In the genomic region with DNA sequence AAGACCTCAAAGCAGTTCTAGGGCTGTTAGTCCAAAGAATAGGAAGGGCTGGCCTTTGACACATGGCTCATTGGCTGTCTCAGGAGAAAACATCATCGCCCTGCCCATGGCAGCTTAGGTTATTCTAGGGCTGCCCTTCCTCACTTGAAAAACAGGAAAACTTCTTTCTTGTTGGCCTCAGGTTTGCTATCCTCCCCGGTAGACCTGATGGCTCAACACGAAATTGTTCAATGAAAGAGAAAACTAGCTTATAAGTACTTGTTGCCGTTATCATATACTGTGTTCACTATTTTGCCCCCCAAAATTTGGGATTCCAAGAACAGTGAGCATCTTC, we compare ENCODE assay signal across 8 cellular contexts. TPM values are rescaled to one million over a fixed set of nuclear protein-coding genes. Genes with fewer than 3 reads are reported as not detected.
DNase-seq lines count a peak whose midpoint lies in the region; ATAC-seq, FAIRE-seq and TF ChIP-seq lines count a peak whose summit lies in the region.

No MANE protein-coding gene starts in this region.

- H3K27ac Mint-ChIP-seq in T-helper 1 cell treated with Interleukin-12 subunit alpha and Interleukin-12 subunit beta and Interleukin-4 antibody, amounts not matched to agents 30 μg/mL and 1 μg/mL, for 36 hours: peak overlapping the region; percentile 100
- H3K27ac Mint-ChIP-seq in astrocyte (ENCODE audit: unreplicated experiment): peak overlapping the region; percentile 91

- 16 to 17% methylated on average over 4 of the region's 4 CpGs for WGBS in testis, 2 donors

- H3K4me3 ChIP-seq in astrocyte (ENCODE audit: insufficient read depth, low read depth, low read length): peak overlapping the region; percentile 90
- peak overlapping the region; percentile 90 to 92 for H3K4me3 ChIP-seq in testis

- peak overlapping the region; percentile 74 for H2AFZ ChIP-seq in astrocyte (ENCODE audit: low read depth, low read length)

- no peak for FAIRE-seq in astrocyte (lab: Jason Lieb, UNC)

- peaks cover 15% of the 10 kb centered on the region for H4K20me1 ChIP-seq in astrocyte (ENCODE audit: insufficient read depth, low read length)

- H3K27ac ChIP-seq in astrocyte (ENCODE audit: low read depth, low read length) (peak overlapping the region; percentile 96), testis (peak overlapping the region; percentile 97)

- H3K9me3 ChIP-seq in astrocyte (ENCODE audit: insufficient read depth, low read depth, low read length): no peaks in the 10 kb centered on the region
- no peaks in the 10 kb centered on the region for H3K9me3 ChIP-seq in testis

- H3K27me3 Mint-ChIP-seq in T-helper 1 cell treated with Interleukin-12 subunit alpha and Interleukin-12 subunit beta and Interleukin-4 antibody, amounts not matched to agents 30 μg/mL and 1 μg/mL, for 36 hours (ENCODE audit: low read depth): no peaks in the 10 kb centered on the region
- H3K27me3 Mint-ChIP-seq in astrocyte (ENCODE audit: low read depth, unreplicated experiment): no peaks in the 10 kb centered on the region

- peak overlapping the region; percentile 92 for H3K4me3 Mint-ChIP-seq in T-helper 1 cell treated with Interleukin-12 subunit alpha and Interleukin-12 subunit beta and Interleukin-4 antibody, amounts not matched to agents 30 μg/mL and 1 μg/mL, for 36 hours
- H3K4me3 Mint-ChIP-seq in astrocyte (ENCODE audit: unreplicated experiment): peak overlapping the region; percentile 89

- H3K79me2 ChIP-seq in astrocyte (ENCODE audit: insufficient read depth, low read length): peaks cover 42% of the 10 kb centered on the region

- intact Hi-C loops in left colon (cut with DNase I, micrococcal nuclease) (loop anchor here in 1 of 2 donors (5.0 kb wide), 1 partner anchor 162 kb away; a partner anchor contains a TSS), testis (cut with DNase I; ENCODE audit: low total_unique reads) (no loop called here)

- DNase-seq in T-helper 1 cell (no peak), astrocyte (ENCODE audit: low read depth) (no peak), left colon (no peak), testis (no peak), globus pallidus (ENCODE audit: low spot score) (no peak), kidney glomerular epithelial cell (lab: John Stamatoyannopoulos, UW) (no peak)

- peaks cover 5% of the 10 kb centered on the region for H3K36me3 Mint-ChIP-seq in T-helper 1 cell treated with Interleukin-12 subunit alpha and Interleukin-12 subunit beta and Interleukin-4 antibody, amounts not matched to agents 30 μg/mL and 1 μg/mL, for 36 hours (ENCODE audit: low read depth)
- no peaks in the 10 kb centered on the region for H3K36me3 Mint-ChIP-seq in astrocyte (ENCODE audit: low read depth, unreplicated experiment)

- peak overlapping the region; percentile 86 for H3K4me2 ChIP-seq in astrocyte (ENCODE audit: low read length)

- ATAC-seq in left colon (peak; percentile 44), GM21786 (IDR thresholded peaks at IDR 0.05; ENCODE audit: unreplicated experiment) (no peak)

- TF ChIP-seq CTCF in astrocyte (IDR thresholded peaks at IDR 0.05; ENCODE audit: insufficient read depth, low read depth, low read length): no peak
- TF ChIP-seq CTCF in testis (IDR thresholded peaks at IDR 0.05): no peak

- H3K9me3 Mint-ChIP-seq in T-helper 1 cell treated with Interleukin-12 subunit alpha and Interleukin-12 subunit beta and Interleukin-4 antibody, amounts not matched to agents 30 μg/mL and 1 μg/mL, for 36 hours: no peaks in the 10 kb centered on the region
- H3K9me3 Mint-ChIP-seq in astrocyte (ENCODE audit: unreplicated experiment): no peaks in the 10 kb centered on the region

- H3K27me3 ChIP-seq in astrocyte (ENCODE audit: insufficient read depth, low read length) (no peaks in the 10 kb centered on the region), testis (no peaks in the 10 kb centered on the region)

- H3K9ac ChIP-seq in astrocyte (ENCODE audit: low read length): peak overlapping the region; percentile 97

- peaks cover 15% of the 10 kb centered on the region for H3K4me1 ChIP-seq in astrocyte (ENCODE audit: insufficient read depth, low read length)
- peaks cover 17% of the 10 kb centered on the region for H3K4me1 ChIP-seq in testis

- H3K4me1 Mint-ChIP-seq in T-helper 1 cell treated with Interleukin-12 subunit alpha and Interleukin-12 subunit beta and Interleukin-4 antibody, amounts not matched to agents 30 μg/mL and 1 μg/mL, for 36 hours (ENCODE audit: low read depth): peaks cover 21% of the 10 kb centered on the region
- peaks cover 4% of the 10 kb centered on the region for H3K4me1 Mint-ChIP-seq in astrocyte (ENCODE audit: low read depth, unreplicated experiment)

- H3K36me3 ChIP-seq in astrocyte (ENCODE audit: insufficient read depth, low read length) (no peaks in the 10 kb centered on the region), testis (ENCODE audit: low read depth, missing control alignments) (no peaks in the 10 kb centered on the region)

- TF ChIP-seq POLR2A in testis (IDR thresholded peaks at IDR 0.05): no peak

RNA-seq across cellular contexts. Expression of a gene that starts 0.6 kb away (rescaled TPM):
- 52.4 and 68.2 TPM in 2 replicates for total RNA-seq in astrocyte
- total RNA-seq in left colon: 10 to 100 TPM; 68.3 to 87.5 TPM
- 100 to 1,000 TPM in 1 of 2 donors, 10 to 100 TPM in 1; 92.7 to 116 TPM for total RNA-seq in testis
- polyA plus RNA-seq in testis (ENCODE audit: insufficient read depth, low read depth, low replicate concordance): 29.7 TPM

RNA-seq across cellular contexts. Expression of a gene that starts 53.4 kb away (rescaled TPM):
- total RNA-seq in astrocyte (33.2 and 44.1 TPM in 2 replicates), left colon (10 to 100 TPM; 27.0 to 31.1 TPM), testis (10 to 100 TPM; 26.8 to 32.8 TPM)
- 23.1 TPM for polyA plus RNA-seq in testis (ENCODE audit: insufficient read depth, low read depth, low replicate concordance)
